In genomic region chr9:129626944-129627297, GRCh38 we compare ENCODE assay signal across 9 cellular contexts. TPM values are rescaled to one million over a fixed set of nuclear protein-coding genes. Genes with fewer than 3 reads are reported as not detected.
DNase-seq lines count a peak whose midpoint lies in the region; TF ChIP-seq lines count a peak whose summit lies in the region.
"Had no signal": no experiment of that assay in that cellular context is flagged by ENCODE, and none has a peak within 500 bp of the region (broad histone marks: within the 10 kb centered on the region; RNA-seq: fewer than 3 reads in every experiment).

No MANE protein-coding gene starts in this region.

- peak overlapping the region; percentile 81 to 97 for H3K27ac ChIP-seq in ascending aorta
- peak overlapping the region; percentile 63 for H3K27ac ChIP-seq in temporal lobe (ENCODE audit: low read depth, low read length)

- intact Hi-C loops in ascending aorta (cut with DNase I) = loop anchor here (1.0 to 5.0 kb wide), 2 partner anchors 15 to 450 kb away; partner anchors contain the start of genes ASB6 and IER5L

- H3K4me3 ChIP-seq in ascending aorta = peak overlapping the region; percentile 70 to 97

- DNase-seq in DMS 273 (lab: John Stamatoyannopoulos, UW; ENCODE audit: unreplicated experiment) (peak; percentile 56), DMS 273 treated with DMSO at 0.1 percent for 48 hours (lab: John Stamatoyannopoulos, UW) (no peak), Kasumi-1 (lab: John Stamatoyannopoulos, UW) (peak; percentile 34 to 37), ascending aorta (ENCODE audit: low spot score in 2 of 2) (no peak), iris pigment epithelial cell (ENCODE audit: low read depth) (peak; percentile 92), GM19238 (ENCODE audit: insufficient read length, low spot score) (no peak), NCI-H524 treated with DMSO at 0.1 percent for 48 hours (lab: John Stamatoyannopoulos, UW) (no peak)

- H3K27me3 ChIP-seq in ascending aorta = no peaks in the 10 kb centered on the region

- peaks cover 0 to 4% of the 10 kb centered on the region in 2 donors for H3K36me3 ChIP-seq in ascending aorta

- TF ChIP-seq CTCF in ascending aorta (IDR thresholded peaks at IDR 0.05) = no peak

- H3K9me3 ChIP-seq in ascending aorta = no peaks in the 10 kb centered on the region

- H3K4me1 ChIP-seq in ascending aorta = peaks cover 4 to 22% of the 10 kb centered on the region in 2 donors

RNA-seq across cellular contexts. Expression of gene NTMT1, which starts 1.0 kb away (rescaled TPM):
- 6.9 TPM for total RNA-seq in ascending aorta
- 11.1 TPM for total RNA-seq in temporal lobe

RNA-seq across cellular contexts. Expression of gene C9orf50, which starts 6.0 kb away (rescaled TPM):
- total RNA-seq in ascending aorta (not detected), temporal lobe (not detected)
- total RNA-seq: glomerular endothelial cell had no signal

RNA-seq across cellular contexts. Expression of gene ASB6, which starts 15.0 kb away (rescaled TPM):
- total RNA-seq in ascending aorta (29.7 TPM), temporal lobe (12.5 TPM)

RNA-seq across cellular contexts. Expression of gene PRRX2, which starts 38.5 kb away (rescaled TPM):
- total RNA-seq in ascending aorta (112 TPM), temporal lobe (0.25 TPM)
- total RNA-seq: glomerular endothelial cell had no signal

Comparison
In these comparisons a context has a peak if more than half of its experiments do, and no peak if none do; other contexts are left out.
1. DNase-seq: peak in DMS 273 (single experiment), Kasumi-1 (2 of 2) and iris pigment epithelial cell (single experiment); none in DMS 273 treated with DMSO at 0.1 percent for 48 hours (single experiment), ascending aorta (0 of 2), GM19238 (single experiment) and NCI-H524 treated with DMSO at 0.1 percent for 48 hours (single experiment).